8 cellular contexts compared by ENCODE assay signal in the genomic region with DNA sequence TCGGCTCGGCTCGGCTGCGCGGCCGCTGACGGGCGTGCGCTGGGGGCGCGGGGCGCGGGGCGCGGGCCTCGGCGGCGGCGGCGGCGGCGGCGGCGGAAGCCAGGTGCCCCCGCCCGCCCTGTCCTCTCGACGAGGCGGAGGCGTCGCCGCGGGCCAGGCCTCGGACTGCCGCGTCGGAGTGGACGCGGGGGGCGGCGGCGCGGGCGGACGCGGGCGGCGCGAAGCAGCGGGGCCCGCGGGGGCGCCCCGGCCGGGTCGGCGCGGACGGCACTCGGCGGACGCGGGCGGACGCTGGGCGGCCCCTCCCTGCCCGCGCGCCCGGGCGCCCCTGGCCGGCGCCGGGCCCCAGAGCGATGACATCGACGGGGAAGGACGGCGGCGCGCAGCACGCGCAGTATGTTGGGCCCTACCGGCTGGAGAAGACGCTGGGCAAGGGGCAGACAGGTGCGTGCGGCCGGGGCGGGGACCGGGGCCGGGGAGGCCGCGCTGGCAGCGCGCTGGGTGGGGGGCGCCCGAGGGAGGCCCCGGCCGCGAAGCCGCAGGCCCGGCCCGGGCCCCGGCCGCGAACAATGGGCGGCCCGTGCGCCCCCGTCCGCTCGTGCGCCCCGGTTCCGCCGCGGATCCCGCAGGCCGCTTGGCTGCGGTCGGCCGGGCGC. TPM values are rescaled to one million over a fixed set of nuclear protein-coding genes. Genes with fewer than 3 reads are reported as not detected.
A peak's percentile ranks its signal among the peaks of the same experiment; 100 is the strongest.
DNase-seq lines count a peak whose midpoint lies in the region; ATAC-seq and TF ChIP-seq lines count a peak whose summit lies in the region.

A gene (plus strand): TSS at position 3 of the 656 bp plus-strand sequence. CDS start 351 bp downstream, at position 354.

- peak within 1 kb of the TSS; percentile 46 for H3K4me3 ChIP-seq in brain microvascular endothelial cell (ENCODE audit: low read depth, low read length)
- H3K4me3 ChIP-seq in mesodermal cell (ENCODE audit: extremely low read depth, insufficient read depth, low read length, poor library complexity, severe bottlenecking): peak within 1 kb of the TSS; percentile 52

- DNase-seq in stimulated activated naive CD8-positive, alpha-beta T cell treated with anti-CD3 and anti-CD28 coated beads, Interleukin-15, Interleukin-2, amounts not matched to agents 100 U/mL and 50 U/mL, for 24 hours: no peak
- DNase-seq in brain microvascular endothelial cell (no peak), HUDEP-2 (lab: John Stamatoyannopoulos, UW; ENCODE audit: unreplicated experiment in 76 of 76) (no peak), GM13977 (ENCODE audit: low spot score) (no peak), activated gamma-delta T cell (lab: John Stamatoyannopoulos, UW) (no peak)

- peak within 1 kb of the TSS; percentile 47 for H3K4me3 Mint-ChIP-seq in stimulated activated naive CD8-positive, alpha-beta T cell treated with anti-CD3 and anti-CD28 coated beads, Interleukin-15, Interleukin-2, amounts not matched to agents 100 ng/mL and 50 ng/mL, for 24 hours

- no peak for ATAC-seq in stimulated activated naive CD8-positive, alpha-beta T cell treated with anti-CD3 and anti-CD28 coated beads, Interleukin-15, Interleukin-2, amounts not matched to agents 100 U/mL and 50 U/mL, for 24 hours
- ATAC-seq in GM18517 (IDR thresholded peaks at IDR 0.05; ENCODE audit: unreplicated experiment): no peak

- H3K27me3 ChIP-seq in brain microvascular endothelial cell (replicated peaks): peaks cover 18% of the 10 kb centered on the region

- peaks cover 30% of the 10 kb centered on the region for H3K27me3 Mint-ChIP-seq in stimulated activated naive CD8-positive, alpha-beta T cell treated with anti-CD3 and anti-CD28 coated beads, Interleukin-15, Interleukin-2, amounts not matched to agents 100 ng/mL and 50 ng/mL, for 24 hours

- H3K36me3 Mint-ChIP-seq in stimulated activated naive CD8-positive, alpha-beta T cell treated with anti-CD3 and anti-CD28 coated beads, Interleukin-15, Interleukin-2, amounts not matched to agents 100 ng/mL and 50 ng/mL, for 24 hours (ENCODE audit: low read depth): no peaks in the 10 kb centered on the region

- H3K27ac Mint-ChIP-seq in stimulated activated naive CD8-positive, alpha-beta T cell treated with anti-CD3 and anti-CD28 coated beads, Interleukin-15, Interleukin-2, amounts not matched to agents 100 ng/mL and 50 ng/mL, for 24 hours: no peak within 1 kb of the TSS

- H3K9me3 ChIP-seq in mesodermal cell (ENCODE audit: control insufficient read depth, low read length): no peaks in the 10 kb centered on the region

- no peaks in the 10 kb centered on the region for H3K36me3 ChIP-seq in brain microvascular endothelial cell (replicated peaks)
- no peaks in the 10 kb centered on the region for H3K36me3 ChIP-seq in mesodermal cell (ENCODE audit: control insufficient read depth, insufficient read depth, low read length)

- H3K4me1 ChIP-seq in mesodermal cell (ENCODE audit: control insufficient read depth, insufficient read depth, low read length, poor library complexity, severe bottlenecking): peaks cover 2% of the 10 kb centered on the region

- no peaks in the 10 kb centered on the region for H3K9me3 Mint-ChIP-seq in stimulated activated naive CD8-positive, alpha-beta T cell treated with anti-CD3 and anti-CD28 coated beads, Interleukin-15, Interleukin-2, amounts not matched to agents 100 ng/mL and 50 ng/mL, for 24 hours

- H3K27ac ChIP-seq in brain microvascular endothelial cell (no peak within 1 kb of the TSS), mesodermal cell (ENCODE audit: low read depth, low read length, severe bottlenecking) (peak within 1 kb of the TSS; percentile 53)

- WGBS in mesodermal cell (ENCODE audit: insufficient coverage in 2 of 2), 2 experiments: 0 to 1% methylated on average over 71 to 97 of the region's 123 CpGs

- in situ Hi-C loops in brain microvascular endothelial cell (cut with HindIII; ENCODE audit: low pct_ligation_motif_present, low sequenced_read_pairs): no loop called here
- in situ Hi-C loops in GM13977 (cut with MboI; ENCODE audit: low pct_unique_long_range_greater_than_20kb, low sequenced_read_pairs, unreplicated experiment): no loop called here

- TF ChIP-seq CTCF in brain microvascular endothelial cell (IDR thresholded peaks at IDR 0.05; ENCODE audit: low read depth, low read length, missing control alignments) (no peak), GM13977 (IDR thresholded peaks at IDR 0.05; ENCODE audit: extremely low read depth, insufficient read depth, missing control alignments) (no peak)

- peaks cover 13% of the 10 kb centered on the region for H3K4me1 Mint-ChIP-seq in stimulated activated naive CD8-positive, alpha-beta T cell treated with anti-CD3 and anti-CD28 coated beads, Interleukin-15, Interleukin-2, amounts not matched to agents 100 ng/mL and 50 ng/mL, for 24 hours (ENCODE audit: low read depth)

RNA-seq across cellular contexts. Expression of the gene that starts here (rescaled TPM):
- 5.7 TPM for polyA plus RNA-seq in mesodermal cell (2013, experiment 1 of 2)
- polyA plus RNA-seq in mesodermal cell (2013, experiment 2 of 2): 2.6 TPM
